ENCODE assay signal across 18 cellular contexts in the genomic region with DNA sequence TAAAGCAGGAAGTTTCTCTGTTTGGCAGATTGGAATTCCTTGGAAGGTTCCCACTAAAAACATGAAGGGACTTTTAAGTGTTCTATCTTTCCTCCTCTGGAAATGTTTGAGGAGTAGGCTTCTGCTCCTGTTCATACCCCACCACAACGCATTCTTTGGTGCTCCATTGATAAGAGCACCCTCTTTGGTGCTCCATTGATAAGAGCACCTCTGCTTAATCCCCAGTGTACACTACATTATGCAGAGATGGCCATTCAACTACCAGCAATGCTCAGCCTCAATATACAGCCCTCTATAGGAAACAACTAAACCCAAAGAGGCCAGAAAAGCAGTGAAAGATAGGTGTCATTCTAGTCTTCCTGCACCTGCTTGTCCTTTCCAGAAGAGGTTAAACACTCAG. TPM values are rescaled to one million over a fixed set of nuclear protein-coding genes. Genes with fewer than 3 reads are reported as not detected.
DNase-seq lines count a peak whose midpoint lies in the region; ATAC-seq and TF ChIP-seq lines count a peak whose summit lies in the region.
"Had no signal": no experiment of that assay in that cellular context is flagged by ENCODE, and none has a peak within 500 bp of the region (broad histone marks: within the 10 kb centered on the region; RNA-seq: fewer than 3 reads in every experiment).

No MANE protein-coding gene starts in this region.

- H3K27me3 ChIP-seq in hepatocyte (no peaks in the 10 kb centered on the region), stomach (no peaks in the 10 kb centered on the region)

- CTCF ChIA-PET in activated CD8-positive, alpha-beta memory T cell treated with anti-CD3 and anti-CD28 coated beads, Interleukin-2, amount 10 ng/mL, durations not matched to agents 7 days and 5 days (lab: Charles Lee) = no interaction called here

- H3K9me3 ChIP-seq in hepatocyte (ENCODE audit: low read depth) (no peaks in the 10 kb centered on the region), stomach (no peaks in the 10 kb centered on the region)

- TF ChIP-seq EP300 in stomach (IDR thresholded peaks at IDR 0.05) = no peak

- peak overlapping the region; percentile 8 for H3K27ac Mint-ChIP-seq in activated CD8-positive, alpha-beta memory T cell treated with anti-CD3 and anti-CD28 coated beads, Interleukin-2, amount 10 ng/mL, durations not matched to agents 7 days and 5 days
- peak overlapping the region in 1 of 7 donors; percentile 9 for H3K27ac Mint-ChIP-seq in CD14-positive monocyte
- H3K27ac Mint-ChIP-seq: H9 had no signal

- peaks cover 24% of the 10 kb centered on the region for H3K36me3 Mint-ChIP-seq in activated CD8-positive, alpha-beta memory T cell treated with anti-CD3 and anti-CD28 coated beads, Interleukin-2, amount 10 ng/mL, durations not matched to agents 7 days and 5 days
- H3K36me3 Mint-ChIP-seq in CD14-positive monocyte = peaks cover 30 to 35% of the 10 kb centered on the region in 2 donors

- no peak for TF ChIP-seq CTCF in VCaP (conservative IDR thresholded peaks at IDR 0.05)
- TF ChIP-seq CTCF in hepatocyte (IDR thresholded peaks at IDR 0.05; ENCODE audit: poor library complexity) = no peak
- no peak for TF ChIP-seq CTCF in stomach (IDR thresholded peaks at IDR 0.05)
- no peak for TF ChIP-seq CTCF in CD14-positive monocyte (IDR thresholded peaks at IDR 0.05)

- no peak for DNase-seq in activated CD8-positive, alpha-beta memory T cell treated with anti-CD3 and anti-CD28 coated beads, Interleukin-2, amount 10 ng/mL, durations not matched to agents 7 days and 5 days
- no peak for DNase-seq in activated CD8-positive, alpha-beta memory T cell treated with anti-CD3 and anti-CD28 coated beads for 24 hours
- DNase-seq in hepatocyte (ENCODE audit: low spot score) (no peak), stomach (no peak), CD14-positive monocyte (ENCODE audit: low spot score) (no peak), Right ventricle myocardium superior (no peak)
- DNase-seq: C1 segment of cervical spinal cord; COR-L47; EL; H9; NCI-H187; NCI-H345; NCI-H526 treated with DMSO at 0.1 percent for 48 hours; NK-92 treated with Interleukin-12 subunit alpha and Interleukin-12 subunit beta, amount 100 ng/mL, for 24 hours; SHP77 treated with DMSO at 0.1 percent for 48 hours had no signal

- intact Hi-C loops in stomach (cut with DNase I; ENCODE audit: low total_unique reads) = no loop called here
- intact Hi-C loops in CD14-positive monocyte (cut with micrococcal nuclease) = no loop called here
- intact Hi-C loops in Right ventricle myocardium superior (cut with DNase I) = no loop called here

- no peak overlapping the region for H3K4me3 Mint-ChIP-seq in activated CD8-positive, alpha-beta memory T cell treated with anti-CD3 and anti-CD28 coated beads, Interleukin-2, amount 10 ng/mL, durations not matched to agents 7 days and 5 days
- H3K4me3 Mint-ChIP-seq in CD14-positive monocyte = no peak overlapping the region
- H3K4me3 Mint-ChIP-seq: H9 had no signal

- H4K20me1 ChIP-seq in hepatocyte (ENCODE audit: insufficient read depth, poor library complexity, severe bottlenecking) = no peaks in the 10 kb centered on the region

- no peaks in the 10 kb centered on the region for H3K27me3 Mint-ChIP-seq in activated CD8-positive, alpha-beta memory T cell treated with anti-CD3 and anti-CD28 coated beads, Interleukin-2, amount 10 ng/mL, durations not matched to agents 7 days and 5 days
- H3K27me3 Mint-ChIP-seq in CD14-positive monocyte (ENCODE audit: low read depth in 3 of 3) = no peaks in the 10 kb centered on the region
- H3K27me3 Mint-ChIP-seq: IgD-negative memory B cell had no signal

- TF ChIP-seq POLR2A in stomach (IDR thresholded peaks at IDR 0.05) = no peak

- H3K4me1 ChIP-seq in hepatocyte (ENCODE audit: insufficient read depth) (peaks cover 8% of the 10 kb centered on the region), stomach (peaks cover 11 to 48% (median 30%) of the 10 kb centered on the region in 4 donors)

- H3K4me2 ChIP-seq in hepatocyte = peak overlapping the region; percentile 27

- H3K36me3 ChIP-seq in hepatocyte (replicated peaks; ENCODE audit: insufficient read depth, low read depth) (peaks cover 4% of the 10 kb centered on the region), stomach (peaks cover 10 to 24% (median 21%) of the 10 kb centered on the region in 4 donors)

- H3K9me3 Mint-ChIP-seq in activated CD8-positive, alpha-beta memory T cell treated with anti-CD3 and anti-CD28 coated beads, Interleukin-2, amount 10 ng/mL, durations not matched to agents 7 days and 5 days (ENCODE audit: low read depth) = no peaks in the 10 kb centered on the region
- H3K9me3 Mint-ChIP-seq in CD14-positive monocyte = peaks cover 0 to 2% (median 0%) of the 10 kb centered on the region in 7 donors
- H3K9me3 Mint-ChIP-seq: H9, IgD-negative memory B cell had no signal

- peaks cover 27% of the 10 kb centered on the region for H3K4me1 Mint-ChIP-seq in activated CD8-positive, alpha-beta memory T cell treated with anti-CD3 and anti-CD28 coated beads, Interleukin-2, amount 10 ng/mL, durations not matched to agents 7 days and 5 days
- peaks cover 12% of the 10 kb centered on the region for H3K4me1 Mint-ChIP-seq in CD14-positive monocyte

- ATAC-seq in activated CD8-positive, alpha-beta memory T cell treated with anti-CD3 and anti-CD28 coated beads, Interleukin-2, amount 10 ng/mL, durations not matched to agents 7 days and 5 days = no peak
- ATAC-seq in Right ventricle myocardium superior (ENCODE audit: poor library complexity) = no peak
- ATAC-seq in GM21381 (IDR thresholded peaks at IDR 0.05; ENCODE audit: unreplicated experiment) = no peak

- H3K27ac ChIP-seq in VCaP (peak overlapping the region; percentile 87), hepatocyte (peak overlapping the region; percentile 63), stomach (peak overlapping the region; percentile 13 to 59 (median 42))

- WGBS in hepatocyte (ENCODE audit: low lambda C conversion rate, missing lambda C conversion rate) = 60% methylated on average over 1 of the region's 1 CpG
- WGBS in stomach, 5 donors = 30 to 50% (median 46%) methylated on average over 1 of the region's 1 CpG

- no peaks in the 10 kb centered on the region for H3K9me2 ChIP-seq in hepatocyte (replicated peaks; ENCODE audit: insufficient read depth)

- H3K4me3 ChIP-seq in hepatocyte (no peak overlapping the region), stomach (no peak overlapping the region)

- peaks cover 11% of the 10 kb centered on the region for H3K79me2 ChIP-seq in hepatocyte

- H2AFZ ChIP-seq in hepatocyte = no peak overlapping the region

RNA-seq across cellular contexts. Expression of a gene that starts 1.9 kb away (rescaled TPM):
- total RNA-seq in activated CD8-positive, alpha-beta memory T cell treated with anti-CD3 and anti-CD28 coated beads, Interleukin-2, amount 10 ng/mL, durations not matched to agents 7 days and 5 days = 10 to 100 TPM; 13.3 to 21.9 TPM
- total RNA-seq in hepatocyte (2.1 and 3.5 TPM in 2 replicates), stomach (1 to 10 TPM in 2 of 5 donors, under 1 TPM in 1, not detected in 2; 0.45 to 4.2 (median 4.0) TPM), Right ventricle myocardium superior (4.0 TPM)
- polyA plus RNA-seq in hepatocyte (2.1 and 3.8 TPM in 2 replicates), stomach (1 to 10 TPM; 3.0 to 6.6 (median 5.7) TPM), CD14-positive monocyte (under 1 TPM; 0.20 to 0.40 TPM)

RNA-seq across cellular contexts. Expression of a gene that starts 21.0 kb away (rescaled TPM):
- total RNA-seq in activated CD8-positive, alpha-beta memory T cell treated with anti-CD3 and anti-CD28 coated beads, Interleukin-2, amount 10 ng/mL, durations not matched to agents 7 days and 5 days = 10 to 100 TPM; 27.6 to 30.1 TPM
- total RNA-seq in hepatocyte (14.8 and 17.6 TPM in 2 replicates), stomach (10 to 100 TPM in 2 of 5 donors, 1 to 10 TPM in 2, under 1 TPM in 1; 0.58 to 53.6 (median 5.4) TPM), Right ventricle myocardium superior (9.8 TPM)
- polyA plus RNA-seq in hepatocyte (12.2 and 13.9 TPM in 2 replicates), stomach (1 to 10 TPM; 5.3 to 7.6 (median 6.1) TPM), CD14-positive monocyte (1 to 10 TPM; 6.7 to 8.1 TPM)

RNA-seq across cellular contexts. Expression of a gene that starts 21.1 kb away (rescaled TPM):
- 10 to 100 TPM; 21.6 to 30.8 TPM for total RNA-seq in activated CD8-positive, alpha-beta memory T cell treated with anti-CD3 and anti-CD28 coated beads, Interleukin-2, amount 10 ng/mL, durations not matched to agents 7 days and 5 days
- total RNA-seq in hepatocyte (73.0 and 75.3 TPM in 2 replicates), stomach (100 to 1,000 TPM in 2 of 5 donors, 10 to 100 TPM in 2, 1 to 10 TPM in 1; 7.0 to 225 (median 39.6) TPM), Right ventricle myocardium superior (32.3 TPM)
- polyA plus RNA-seq in hepatocyte (63.6 and 73.2 TPM in 2 replicates), stomach (10 to 100 TPM; 15.2 to 28.9 (median 27.8) TPM), CD14-positive monocyte (10 to 100 TPM; 23.7 to 23.8 TPM)
